34 cellular contexts compared by ENCODE assay signal in genomic region chr2:30627162-30627561, GRCh38.
A peak's percentile ranks its signal among the peaks of the same experiment; 100 is the strongest.
DNase-seq lines count a peak whose midpoint lies in the region; ATAC-seq, FAIRE-seq and TF ChIP-seq lines count a peak whose summit lies in the region.
"Had no signal": no experiment of that assay in that cellular context is flagged by ENCODE, and none has a peak within 500 bp of the region (broad histone marks: within the 10 kb centered on the region; RNA-seq: fewer than 3 reads in every experiment).

No MANE protein-coding gene starts in this region.

- DNase-seq in GM12891 (ENCODE audit: insufficient read length, low spot score) (no peak), MV-4-11 (lab: John Stamatoyannopoulos, UW) (peak; percentile 86), K562 (ENCODE audit: extremely low read depth in 1 of 4, low spot score in 3 of 4) (no peak), DMS153 (lab: John Stamatoyannopoulos, UW) (no peak)
- DNase-seq in naive thymus-derived CD8-positive, alpha-beta T cell: no peak
- no peak for DNase-seq in effector memory CD8-positive, alpha-beta T cell
- DNase-seq: ACHN; activated CD4-positive, alpha-beta T cell treated with anti-CD3 and anti-CD28 coated beads, Interleukin-2, amount 10 ng/mL, durations not matched to agents 7 days and 5 days; C1 segment of cervical spinal cord; central memory CD4-positive, alpha-beta T cell; DND-41; gastrocnemius medialis; hypothalamus; islet precursor cell; Kasumi-1; NCI-H1048; NCI-H1694 treated with DMSO at 0.1 percent for 48 hours; NCI-H2171 treated with DMSO at 0.1 percent for 48 hours; NCI-H524; NK-92 treated with Interleukin-12 subunit alpha and Interleukin-12 subunit beta, amount 100 ng/mL, for 24 hours had no signal

- H3K27ac Mint-ChIP-seq in naive thymus-derived CD8-positive, alpha-beta T cell: peak overlapping the region in 2 of 10 donors; percentile 42 to 46
- H3K27ac Mint-ChIP-seq in effector memory CD8-positive, alpha-beta T cell: no peak overlapping the region
- H3K27ac Mint-ChIP-seq: activated CD4-positive, alpha-beta T cell treated with anti-CD3 and anti-CD28 coated beads, Interleukin-2, amount 10 ng/mL, durations not matched to agents 7 days and 5 days; activated naive CD8-positive, alpha-beta T cell; dendritic cell treated with granulocyte-macrophage colony-stimulating factor and Interleukin-4, amounts not matched to agents 40 ng/mL and 50 ng/mL, for 4 days; T-helper 1 cell treated with Interleukin-12 subunit alpha and Interleukin-12 subunit beta and Interleukin-4 antibody, amounts not matched to agents 30 μg/mL and 1 μg/mL, for 36 hours had no signal

- H3K9me3 Mint-ChIP-seq in naive thymus-derived CD8-positive, alpha-beta T cell: peaks cover 0 to 1% (median 0%) of the 10 kb centered on the region in 9 donors
- no peaks in the 10 kb centered on the region for H3K9me3 Mint-ChIP-seq in effector memory CD8-positive, alpha-beta T cell
- H3K9me3 Mint-ChIP-seq: activated T-helper 17 cell treated with anti-CD3 and anti-CD28 coated beads, Interleukin-2, amount 50 U/mL, for 72 hours; dendritic cell treated with granulocyte-macrophage colony-stimulating factor and Interleukin-4, amounts not matched to agents 40 ng/mL and 50 ng/mL, for 4 days; neural crest cell; T-helper 1 cell treated with Interleukin-12 subunit alpha and Interleukin-12 subunit beta and Interleukin-4 antibody, amounts not matched to agents 30 μg/mL and 1 μg/mL, for 36 hours had no signal

- no peaks in the 10 kb centered on the region for H3K9me3 ChIP-seq in K562 (replicated peaks; ENCODE audit: control insufficient read depth, insufficient read depth, low read depth, low read length)
- H3K9me3 ChIP-seq: gastrocnemius medialis, right atrium auricular region, SJSA1, vagina had no signal

- ATAC-seq in GM21526 (IDR thresholded peaks at IDR 0.05; ENCODE audit: low FRiP score, unreplicated experiment) (peak; percentile 66), K562 (no peak), HG03097 (IDR thresholded peaks at IDR 0.05; ENCODE audit: low FRiP score, unreplicated experiment) (no peak)
- no peak for ATAC-seq in naive thymus-derived CD8-positive, alpha-beta T cell
- no peak for ATAC-seq in effector memory CD8-positive, alpha-beta T cell (replicated peaks)
- ATAC-seq: activated T-helper 17 cell treated with anti-CD3 and anti-CD28 coated beads, Interleukin-2, amount 50 U/mL, for 72 hours; gastrocnemius medialis had no signal

- H3K9me1 ChIP-seq in K562 (ENCODE audit: control insufficient read depth, insufficient read depth, low read length): no peaks in the 10 kb centered on the region

- intact Hi-C loops in K562 (cut with micrococcal nuclease): no loop called here

- TF ChIP-seq POLR2A in GM12891 (IDR thresholded peaks at IDR 0.05; ENCODE audit: low read depth, low read length) (no peak), K562 (conservative IDR thresholded peaks at IDR 0.05) (no peak)

- no peak overlapping the region for H3K9ac ChIP-seq in K562 (ENCODE audit: insufficient read depth in 1 of 2, low read depth in 2 of 2, low read length in 2 of 2)
- H3K9ac ChIP-seq: parathyroid adenoma had no signal

- in situ Hi-C loops in K562 (cut with MboI): no loop called here

- POLR2A ChIA-PET in K562 (lab: Yijun Ruan, JAX): no interaction called here
- POLR2A ChIA-PET in naive thymus-derived CD8-positive, alpha-beta T cell (lab: Charles Lee): no interaction called here

- CTCF ChIA-PET in K562 (lab: Yijun Ruan, JAX; ENCODE audit: low intra/inter-chr PET ratio): no interaction called here

- H2AFZ ChIP-seq in K562 (ENCODE audit: low read depth, low read length): no peak overlapping the region
- H2AFZ ChIP-seq: parathyroid adenoma had no signal

- H3K27me3 Mint-ChIP-seq in naive thymus-derived CD8-positive, alpha-beta T cell: no peaks in the 10 kb centered on the region
- H3K27me3 Mint-ChIP-seq in effector memory CD8-positive, alpha-beta T cell: no peaks in the 10 kb centered on the region
- H3K27me3 Mint-ChIP-seq: activated CD4-positive, alpha-beta T cell treated with anti-CD3 and anti-CD28 coated beads, Interleukin-2, amount 10 ng/mL, durations not matched to agents 7 days and 5 days; activated naive CD8-positive, alpha-beta T cell; activated T-helper 17 cell treated with anti-CD3 and anti-CD28 coated beads, Interleukin-2, amount 50 U/mL, for 72 hours; dendritic cell treated with granulocyte-macrophage colony-stimulating factor and Interleukin-4, amounts not matched to agents 40 ng/mL and 50 ng/mL, for 4 days had no signal

- TF ChIP-seq EP300 in K562 (IDR thresholded peaks at IDR 0.05; ENCODE audit: low read length): no peak

- peaks cover 3% of the 10 kb centered on the region; the same call in 1 of the 3 replicates for H3K36me3 ChIP-seq in K562 (ENCODE audit: control insufficient read depth, insufficient read depth, low read length)
- H3K36me3 ChIP-seq: gastrocnemius medialis, right atrium auricular region, vagina had no signal

- WGBS in K562 (ENCODE audit: insufficient coverage, low coverage, missing lambda C conversion rate): 76% methylated on average over 7 of the region's 7 CpGs

- no peaks in the 10 kb centered on the region for H3K27me3 ChIP-seq in K562 (ENCODE audit: control insufficient read depth in 2 of 2, insufficient read depth in 2 of 2, low read length in 2 of 2)
- H3K27me3 ChIP-seq: gastrocnemius medialis, right atrium auricular region, SJSA1, vagina had no signal

- peaks cover 24 to 50% (median 37%) of the 10 kb centered on the region in 4 donors for H3K4me1 Mint-ChIP-seq in naive thymus-derived CD8-positive, alpha-beta T cell
- H3K4me1 Mint-ChIP-seq in effector memory CD8-positive, alpha-beta T cell (ENCODE audit: low read depth in 2 of 2): peaks cover 6 to 11% of the 10 kb centered on the region in 2 donors
- H3K4me1 Mint-ChIP-seq: neural crest cell had no signal

- TF ChIP-seq CTCF in K562 (IDR thresholded peaks at IDR 0.05 in 2 of 3, conservative IDR thresholded peaks at IDR 0.05 in 1 of 3; ENCODE audit: insufficient read depth in 2 of 3, low read depth in 1 of 3, low read length in 3 of 3): no peak

- H3K4me1 ChIP-seq in K562 (replicated peaks in 1 of 2; ENCODE audit: control insufficient read depth in 2 of 2, insufficient read depth in 2 of 2, low read length in 2 of 2): no peaks in the 10 kb centered on the region
- H3K4me1 ChIP-seq: parathyroid adenoma, right atrium auricular region, SJSA1, vagina had no signal

- no peak overlapping the region for H3K4me3 Mint-ChIP-seq in naive thymus-derived CD8-positive, alpha-beta T cell
- H3K4me3 Mint-ChIP-seq in effector memory CD8-positive, alpha-beta T cell: no peak overlapping the region
- H3K4me3 Mint-ChIP-seq: activated CD4-positive, alpha-beta T cell treated with anti-CD3 and anti-CD28 coated beads, Interleukin-2, amount 10 ng/mL, durations not matched to agents 7 days and 5 days; activated naive CD8-positive, alpha-beta T cell; activated T-helper 17 cell treated with anti-CD3 and anti-CD28 coated beads, Interleukin-2, amount 50 U/mL, for 72 hours; dendritic cell treated with granulocyte-macrophage colony-stimulating factor and Interleukin-4, amounts not matched to agents 40 ng/mL and 50 ng/mL, for 4 days; neural crest cell; T-helper 1 cell treated with Interleukin-12 subunit alpha and Interleukin-12 subunit beta and Interleukin-4 antibody, amounts not matched to agents 30 μg/mL and 1 μg/mL, for 36 hours had no signal

- H3K36me3 Mint-ChIP-seq in naive thymus-derived CD8-positive, alpha-beta T cell: peaks cover 0 to 15% (median 7%) of the 10 kb centered on the region in 3 donors
- H3K36me3 Mint-ChIP-seq in effector memory CD8-positive, alpha-beta T cell (ENCODE audit: insufficient read depth): no peaks in the 10 kb centered on the region

- H3K79me2 ChIP-seq in K562 (ENCODE audit: control insufficient read depth, insufficient read depth, low read length): no peaks in the 10 kb centered on the region
- H3K79me2 ChIP-seq: parathyroid adenoma had no signal

- H3K4me3 ChIP-seq in K562: no peak overlapping the region
- H3K4me3 ChIP-seq: gastrocnemius medialis, right atrium auricular region, SJSA1, vagina had no signal

- no TSS peak for BruUV-seq in K562 (replicated peaks; lab: Mats Ljungman, UMichigan)

- FAIRE-seq in GM12891 (lab: Jason Lieb, UNC) (peak; percentile 60), K562 (lab: Jason Lieb, UNC) (no peak)
- FAIRE-seq: endometrium, GM12892 had no signal

- H3K4me2 ChIP-seq in K562 (ENCODE audit: insufficient read depth, low read length): no peak overlapping the region

- H4K20me1 ChIP-seq in K562 (replicated peaks; ENCODE audit: control insufficient read depth, insufficient read depth, low read length): no peaks in the 10 kb centered on the region

- TF ChIP-seq RAD21 in K562 (CRISPR knock-in tag; conservative IDR thresholded peaks at IDR 0.05 in 1 of 2, IDR thresholded peaks at IDR 0.05 in 1 of 2): no peak

- no peak overlapping the region for H3K27ac ChIP-seq in K562 (ENCODE audit: extremely low read depth, low read depth, low read length)
- H3K27ac ChIP-seq: gastrocnemius medialis, parathyroid adenoma, right atrium auricular region, SJSA1, vagina, VCaP had no signal

TF ChIP-seq in GM12891, 5 proteins besides CTCF, POLR2A, EP300 and RAD21:
- TF ChIP-seq POU2F2 (IDR thresholded peaks at IDR 0.05; ENCODE audit: low read depth, low read length) (no peak), PAX5 (IDR thresholded peaks at IDR 0.05; ENCODE audit: insufficient read depth, low read length, severe bottlenecking) (no peak), POLR2AphosphoS5 (IDR thresholded peaks at IDR 0.05; ENCODE audit: low read depth, low read length) (no peak), SPI1 (IDR thresholded peaks at IDR 0.05; ENCODE audit: low read depth, low read length) (no peak), TAF1 (IDR thresholded peaks at IDR 0.05; ENCODE audit: low read depth, low read length) (no peak)
TF ChIP-seq in GM12891: peak in this region for 0.

TF ChIP-seq in K562, 482 proteins besides CTCF, POLR2A, EP300 and RAD21:
- TF ChIP-seq ZNF507 (tag; conservative IDR thresholded peaks at IDR 0.05) (no peak), POLR3A (IDR thresholded peaks at IDR 0.05; ENCODE audit: borderline replicate concordance, extremely low read depth, insufficient read depth, insufficient read length) (no peak), NFYB (IDR thresholded peaks at IDR 0.05; ENCODE audit: extremely low read depth, insufficient read length) (peak; percentile 25)
